In the genomic region with DNA sequence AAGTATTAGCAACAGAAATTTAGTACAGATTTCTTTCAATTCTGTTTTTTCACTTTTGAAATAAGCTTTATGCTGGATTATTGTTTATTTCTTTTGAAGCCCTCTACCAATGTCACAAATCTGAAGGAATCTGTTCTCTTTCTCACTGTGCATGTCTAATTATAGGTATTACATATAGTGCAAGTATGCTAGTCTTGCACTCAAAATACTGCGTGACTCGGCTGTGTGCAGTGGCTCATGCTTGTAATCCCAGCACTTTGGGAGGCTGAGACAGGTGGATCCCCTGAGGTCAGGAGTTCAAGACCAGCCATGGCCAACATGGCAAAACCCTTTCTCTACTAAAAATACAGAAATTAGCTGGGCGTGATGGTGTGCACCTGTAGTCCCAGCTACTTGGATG, we compare ENCODE assay signal across 32 cellular contexts.
"Had no signal": no experiment of that assay in that cellular context is flagged by ENCODE, and none has a peak within 500 bp of the region (broad histone marks: within the 10 kb centered on the region; RNA-seq: fewer than 3 reads in every experiment).

No MANE protein-coding gene starts in this region.

- H3K27ac ChIP-seq: adrenal gland, body of pancreas, breast epithelium, cardiac muscle cell, colonic mucosa had no signal

- H3K9me3 ChIP-seq: adrenal gland, body of pancreas, breast epithelium, colonic mucosa had no signal

- H3K9me3 Mint-ChIP-seq: activated CD8-positive, alpha-beta T cell treated with anti-CD3 and anti-CD28 coated beads for 36 hours; activated naive CD4-positive, alpha-beta T cell treated with anti-CD3 and anti-CD28 coated beads for 36 hours; activated T-helper 1 cell treated with anti-CD3 and anti-CD28 coated beads, Interleukin-12 subunit alpha, Interleukin-12 subunit beta, Interleukin-2, Interleukin-4 antibody, amounts not matched to agents 30 ng/mL and 10 ng/mL and 1 ng/mL, durations not matched to agents 14 hours and 24 hours and 36 hours; activated T-helper 2 cell treated with anti-CD3 and anti-CD28 coated beads, Interferon-gamma antibody, Interleukin-2, Interleukin-4, amounts not matched to agents 10 μg/mL and 5 μg/mL and 100 μg/mL, durations not matched to agents 14 hours and 24 hours and 36 hours; endodermal cell had no signal

- H3K4me3 ChIP-seq: adrenal gland, body of pancreas, breast epithelium, cardiac muscle cell, colonic mucosa had no signal

- FAIRE-seq: frontal cortex had no signal

- DNase-seq: activated CD4-positive, alpha-beta T cell treated with anti-CD3 and anti-CD28 coated beads for 4 hours; activated CD4-positive, alpha-beta T cell treated with anti-CD3 and anti-CD28 coated beads, Interleukin-2, amount 50 U/mL, for 1 hour; activated CD4-positive, alpha-beta T cell treated with anti-CD3 and anti-CD28 coated beads, Interleukin-2, amount 50 U/mL, for 48 hours; activated CD4-positive, CD25-positive, alpha-beta regulatory T cell; activated CD4-positive, CD25-positive, alpha-beta regulatory T cell treated with anti-CD3 and anti-CD28 coated beads, Interleukin-2, amount 50 U/mL, for 72 hours; activated CD8-positive, alpha-beta memory T cell treated with anti-CD3 and anti-CD28 coated beads for 24 hours; activated CD8-positive, alpha-beta T cell treated with anti-CD3 and anti-CD28 coated beads for 36 hours; activated effector memory CD4-positive, alpha-beta T cell treated with anti-CD3 and anti-CD28 coated beads, Interleukin-2, amount 50 U/mL, for 16 hours; activated naive CD4-positive, alpha-beta T cell treated with anti-CD3 and anti-CD28 coated beads for 36 hours; activated naive CD8-positive, alpha-beta T cell treated with anti-CD3 and anti-CD28 coated beads for 36 hours; activated naive CD8-positive, alpha-beta T cell treated with anti-CD3 and anti-CD28 coated beads, Interleukin-2, amount 50 U/mL, for 24 hours; activated T-cell treated with anti-CD3 and anti-CD28 coated beads, Interleukin-2, amount 50 U/mL, for 1 hour; activated T-cell treated with anti-CD3 and anti-CD28 coated beads, Interleukin-2, amount 50 U/mL, for 48 hours; adrenal gland; amygdala; aorta; body of pancreas; central memory CD4-positive, alpha-beta T cell; cerebellar nuclear complex; colonic mucosa; effector memory CD4-positive, alpha-beta T cell; endodermal cell; foreskin fibroblast; head of caudate nucleus; T-helper 1 cell; T-helper 17 cell had no signal

- H3K4me1 ChIP-seq: adrenal gland, body of pancreas, breast epithelium, colonic mucosa had no signal

- H3K27me3 Mint-ChIP-seq: activated CD8-positive, alpha-beta T cell treated with anti-CD3 and anti-CD28 coated beads for 36 hours; activated naive CD8-positive, alpha-beta T cell treated with anti-CD3 and anti-CD28 coated beads for 36 hours; activated naive CD8-positive, alpha-beta T cell treated with anti-CD3 and anti-CD28 coated beads, Interleukin-2, amount 50 U/mL, for 24 hours had no signal

- H3K27ac Mint-ChIP-seq: activated CD8-positive, alpha-beta T cell treated with anti-CD3 and anti-CD28 coated beads for 36 hours; activated naive CD4-positive, alpha-beta T cell treated with anti-CD3 and anti-CD28 coated beads for 36 hours; activated naive CD4-positive, alpha-beta T cell treated with anti-CD3 and anti-CD28 coated beads, Interleukin-2, amount 50 U/mL, for 24 hours; activated naive CD8-positive, alpha-beta T cell treated with anti-CD3 and anti-CD28 coated beads for 36 hours; activated naive CD8-positive, alpha-beta T cell treated with anti-CD3 and anti-CD28 coated beads, Interleukin-2, amount 50 U/mL, for 24 hours; activated T-helper 1 cell treated with anti-CD3 and anti-CD28 coated beads, Interleukin-12 subunit alpha, Interleukin-12 subunit beta, Interleukin-2, Interleukin-4 antibody, amounts not matched to agents 30 ng/mL and 10 ng/mL and 1 ng/mL, durations not matched to agents 14 hours and 24 hours and 36 hours; activated T-helper 2 cell treated with anti-CD3 and anti-CD28 coated beads, Interferon-gamma antibody, Interleukin-2, Interleukin-4, amounts not matched to agents 10 μg/mL and 5 μg/mL and 100 μg/mL, durations not matched to agents 14 hours and 24 hours and 36 hours; endodermal cell; T-helper 17 cell had no signal

- H3K36me3 Mint-ChIP-seq: activated naive CD4-positive, alpha-beta T cell treated with anti-CD3 and anti-CD28 coated beads, Interleukin-2, amount 50 U/mL, for 24 hours; activated naive CD8-positive, alpha-beta T cell treated with anti-CD3 and anti-CD28 coated beads for 36 hours had no signal

- H3K27me3 ChIP-seq: adrenal gland, body of pancreas, breast epithelium, cardiac muscle cell, colonic mucosa had no signal

- H3K4me3 Mint-ChIP-seq: activated CD8-positive, alpha-beta T cell treated with anti-CD3 and anti-CD28 coated beads for 36 hours; activated naive CD4-positive, alpha-beta T cell treated with anti-CD3 and anti-CD28 coated beads for 36 hours; activated naive CD4-positive, alpha-beta T cell treated with anti-CD3 and anti-CD28 coated beads, Interleukin-2, amount 50 U/mL, for 24 hours; activated naive CD8-positive, alpha-beta T cell treated with anti-CD3 and anti-CD28 coated beads for 36 hours; activated naive CD8-positive, alpha-beta T cell treated with anti-CD3 and anti-CD28 coated beads, Interleukin-2, amount 50 U/mL, for 24 hours; activated T-helper 1 cell treated with anti-CD3 and anti-CD28 coated beads, Interleukin-12 subunit alpha, Interleukin-12 subunit beta, Interleukin-2, Interleukin-4 antibody, amounts not matched to agents 30 ng/mL and 10 ng/mL and 1 ng/mL, durations not matched to agents 14 hours and 24 hours and 36 hours; endodermal cell; T-helper 17 cell had no signal

- H3K36me3 ChIP-seq: adrenal gland, breast epithelium, cardiac muscle cell, colonic mucosa had no signal

- H3K4me1 Mint-ChIP-seq: activated naive CD4-positive, alpha-beta T cell treated with anti-CD3 and anti-CD28 coated beads, Interleukin-2, amount 50 U/mL, for 24 hours; activated naive CD8-positive, alpha-beta T cell treated with anti-CD3 and anti-CD28 coated beads for 36 hours; activated naive CD8-positive, alpha-beta T cell treated with anti-CD3 and anti-CD28 coated beads, Interleukin-2, amount 50 U/mL, for 24 hours; endodermal cell; T-helper 17 cell had no signal
